ENCODE assay signal across 1 cellular context in genomic region chr7:8085420-8085819, GRCh38.
TF ChIP-seq lines count a peak whose summit lies in the region.

No MANE protein-coding gene starts in this region.

TF ChIP-seq in GM23338, 12 proteins besides CTCF, POLR2A, EP300 and RAD21 (continued from another document):
- TF ChIP-seq ZNF462 (CRISPR knock-in tag; IDR thresholded peaks at IDR 0.05) (no peak), EZH2phosphoT487 (IDR thresholded peaks at IDR 0.05; ENCODE audit: unreplicated experiment) (no peak), NANOG (IDR thresholded peaks at IDR 0.05; ENCODE audit: borderline replicate concordance) (no peak), JUNB (IDR thresholded peaks at IDR 0.05; ENCODE audit: unreplicated experiment) (no peak), EZH2 (IDR thresholded peaks at IDR 0.05; ENCODE audit: low read depth, unreplicated experiment) (no peak)
